In genomic region chr9:93587651-93588347, GRCh38 we compare ENCODE assay signal across 15 cellular contexts. TPM values are rescaled to one million over a fixed set of nuclear protein-coding genes. Genes with fewer than 3 reads are reported as not detected.
DNase-seq lines count a peak whose midpoint lies in the region; ATAC-seq and TF ChIP-seq lines count a peak whose summit lies in the region.
"Had no signal": no experiment of that assay in that cellular context is flagged by ENCODE, and none has a peak within 500 bp of the region (broad histone marks: within the 10 kb centered on the region; RNA-seq: fewer than 3 reads in every experiment).

No MANE protein-coding gene starts in this region.

- peaks cover 24% of the 10 kb centered on the region for H3K9me3 Mint-ChIP-seq in HFFc6
- H3K9me3 Mint-ChIP-seq in effector memory CD8-positive, alpha-beta T cell: no peaks in the 10 kb centered on the region
- H3K9me3 Mint-ChIP-seq: immature natural killer cell had no signal

- no peak overlapping the region for H3K9ac ChIP-seq in liver (ENCODE audit: low read depth in 1 of 2, low read length in 2 of 2)

- peaks cover 24% of the 10 kb centered on the region for H3K36me3 Mint-ChIP-seq in HFFc6 (ENCODE audit: low read depth)
- H3K36me3 Mint-ChIP-seq in effector memory CD8-positive, alpha-beta T cell (ENCODE audit: insufficient read depth): peaks cover 8% of the 10 kb centered on the region

- no peak overlapping the region for H3K4me3 Mint-ChIP-seq in HFFc6
- H3K4me3 Mint-ChIP-seq in effector memory CD8-positive, alpha-beta T cell: no peak overlapping the region
- H3K4me3 Mint-ChIP-seq: activated CD4-positive, alpha-beta T cell treated with anti-CD3 and anti-CD28 coated beads, Interleukin-2, amount 10 ng/mL, durations not matched to agents 24 days and 14 days; immature natural killer cell had no signal

- POLR2A ChIA-PET in AG04449 (lab: Yijun Ruan, JAX): no interaction called here

- DNase-seq in AG04449 (ENCODE audit: low read depth, low spot score) (no peak), HFFc6 (no peak), NCI-H226 (no peak), OCI-M1 (lab: John Stamatoyannopoulos, UW) (no peak), NCI-H526 (lab: John Stamatoyannopoulos, UW) (no peak), occipital lobe (lab: John Stamatoyannopoulos, UW) (no peak)
- no peak for DNase-seq in effector memory CD8-positive, alpha-beta T cell
- DNase-seq: activated CD4-positive, alpha-beta T cell treated with anti-CD3 and anti-CD28 coated beads, Interleukin-2, amount 10 ng/mL, durations not matched to agents 24 days and 14 days; C1 segment of cervical spinal cord; immature natural killer cell; stimulated activated CD4-positive, alpha-beta T cell treated with anti-CD3 and anti-CD28 coated beads, Interleukin-4, amount 100 ng/mL, for 1 hour had no signal

- H3K9me3 ChIP-seq in liver (ENCODE audit: control insufficient read depth in 4 of 4, low read length in 3 of 4): no peaks in the 10 kb centered on the region
- H3K9me3 ChIP-seq: neutrophil had no signal

- no peak overlapping the region for H3K27ac ChIP-seq in liver (ENCODE audit: low read depth in 1 of 2, low read length in 2 of 2)
- H3K27ac ChIP-seq: epithelial cell of prostate, neutrophil had no signal

- peaks cover 37% of the 10 kb centered on the region for H3K4me1 Mint-ChIP-seq in HFFc6 (ENCODE audit: low read depth)
- peaks cover 52 to 55% of the 10 kb centered on the region in 2 donors for H3K4me1 Mint-ChIP-seq in effector memory CD8-positive, alpha-beta T cell (ENCODE audit: low read depth in 2 of 2)

- TF ChIP-seq CTCF in AG04449 (IDR thresholded peaks at IDR 0.05; ENCODE audit: insufficient read depth, low read length, missing control alignments) (peak; percentile 15), HFFc6 (IDR thresholded peaks at IDR 0.05) (peak; percentile 55), liver (IDR thresholded peaks at IDR 0.05; ENCODE audit: low read depth, low read length, missing input control) (peak; percentile 6)

- no peak for ATAC-seq in effector memory CD8-positive, alpha-beta T cell (replicated peaks)

- no peaks in the 10 kb centered on the region for H3K36me3 ChIP-seq in liver (ENCODE audit: control insufficient read depth in 4 of 4, insufficient read depth in 3 of 4, low read depth in 1 of 4, low read length in 3 of 4)
- H3K36me3 ChIP-seq: HAP-1, neutrophil had no signal

- CTCF ChIA-PET in AG04449 (lab: Yijun Ruan, JAX): interaction anchor here (1.1 to 1.7 kb wide), 2 partner anchors 9 to 22 kb away, joined by 4 to 6 read pairs; no protein-coding TSS in a partner anchor

- no peak overlapping the region for H3K4me3 ChIP-seq in AG04449 (ENCODE audit: low read depth, low read length)
- H3K4me3 ChIP-seq in liver (ENCODE audit: low read depth in 1 of 3, low read length in 3 of 3): no peak overlapping the region
- H3K4me3 ChIP-seq: HAP-1 had no signal

- peak in 1 of 2 donors; percentile 36 for TF ChIP-seq RAD21 in liver (IDR thresholded peaks at IDR 0.05)

- 95% methylated on average over 11 of the region's 11 CpGs for WGBS in liver

- H3K27ac Mint-ChIP-seq in HFFc6: no peak overlapping the region
- peak overlapping the region; percentile 87 to 90 for H3K27ac Mint-ChIP-seq in effector memory CD8-positive, alpha-beta T cell
- H3K27ac Mint-ChIP-seq: activated CD4-positive, alpha-beta T cell treated with anti-CD3 and anti-CD28 coated beads, Interleukin-2, amount 10 ng/mL, durations not matched to agents 24 days and 14 days; immature natural killer cell had no signal

- H3K27me3 Mint-ChIP-seq in HFFc6 (ENCODE audit: insufficient read depth): no peaks in the 10 kb centered on the region; the same call in 1 of the 2 replicates
- H3K27me3 Mint-ChIP-seq in effector memory CD8-positive, alpha-beta T cell: no peaks in the 10 kb centered on the region
- H3K27me3 Mint-ChIP-seq: activated CD4-positive, alpha-beta T cell treated with anti-CD3 and anti-CD28 coated beads, Interleukin-2, amount 10 ng/mL, durations not matched to agents 24 days and 14 days had no signal

- H3K27me3 ChIP-seq in liver (ENCODE audit: control insufficient read depth in 4 of 4, insufficient read depth in 4 of 4, low read length in 3 of 4): no peaks in the 10 kb centered on the region
- H3K27me3 ChIP-seq: neutrophil had no signal

- H3K4me1 ChIP-seq in liver (ENCODE audit: control insufficient read depth in 4 of 4, insufficient read depth in 4 of 4, low read length in 3 of 4): peaks cover 0 to 3% (median under 1%) of the 10 kb centered on the region in 4 donors
- H3K4me1 ChIP-seq: HAP-1 had no signal

TF ChIP-seq in liver, 16 proteins besides CTCF, POLR2A, EP300 and RAD21:
- TF ChIP-seq HNF4A (conservative IDR thresholded peaks at IDR 0.05) (no peak), NR2F2 (IDR thresholded peaks at IDR 0.05) (no peak), TAF1 (conservative IDR thresholded peaks at IDR 0.05) (no peak), FOXA2 (IDR thresholded peaks at IDR 0.05) (no peak), EGR1 (IDR thresholded peaks at IDR 0.05; ENCODE audit: low read depth in 2 of 2) (no peak), ATF3 (IDR thresholded peaks at IDR 0.05) (no peak), JUND (IDR thresholded peaks at IDR 0.05) (no peak), SP1 (IDR thresholded peaks at IDR 0.05) (no peak), MAX (IDR thresholded peaks at IDR 0.05) (no peak), RXRA (IDR thresholded peaks at IDR 0.05) (no peak), GABPA (IDR thresholded peaks at IDR 0.05 in 1 of 2, conservative IDR thresholded peaks at IDR 0.05 in 1 of 2) (no peak), FOXA1 (IDR thresholded peaks at IDR 0.05) (no peak)
- TF ChIP-seq, protein P1, sequence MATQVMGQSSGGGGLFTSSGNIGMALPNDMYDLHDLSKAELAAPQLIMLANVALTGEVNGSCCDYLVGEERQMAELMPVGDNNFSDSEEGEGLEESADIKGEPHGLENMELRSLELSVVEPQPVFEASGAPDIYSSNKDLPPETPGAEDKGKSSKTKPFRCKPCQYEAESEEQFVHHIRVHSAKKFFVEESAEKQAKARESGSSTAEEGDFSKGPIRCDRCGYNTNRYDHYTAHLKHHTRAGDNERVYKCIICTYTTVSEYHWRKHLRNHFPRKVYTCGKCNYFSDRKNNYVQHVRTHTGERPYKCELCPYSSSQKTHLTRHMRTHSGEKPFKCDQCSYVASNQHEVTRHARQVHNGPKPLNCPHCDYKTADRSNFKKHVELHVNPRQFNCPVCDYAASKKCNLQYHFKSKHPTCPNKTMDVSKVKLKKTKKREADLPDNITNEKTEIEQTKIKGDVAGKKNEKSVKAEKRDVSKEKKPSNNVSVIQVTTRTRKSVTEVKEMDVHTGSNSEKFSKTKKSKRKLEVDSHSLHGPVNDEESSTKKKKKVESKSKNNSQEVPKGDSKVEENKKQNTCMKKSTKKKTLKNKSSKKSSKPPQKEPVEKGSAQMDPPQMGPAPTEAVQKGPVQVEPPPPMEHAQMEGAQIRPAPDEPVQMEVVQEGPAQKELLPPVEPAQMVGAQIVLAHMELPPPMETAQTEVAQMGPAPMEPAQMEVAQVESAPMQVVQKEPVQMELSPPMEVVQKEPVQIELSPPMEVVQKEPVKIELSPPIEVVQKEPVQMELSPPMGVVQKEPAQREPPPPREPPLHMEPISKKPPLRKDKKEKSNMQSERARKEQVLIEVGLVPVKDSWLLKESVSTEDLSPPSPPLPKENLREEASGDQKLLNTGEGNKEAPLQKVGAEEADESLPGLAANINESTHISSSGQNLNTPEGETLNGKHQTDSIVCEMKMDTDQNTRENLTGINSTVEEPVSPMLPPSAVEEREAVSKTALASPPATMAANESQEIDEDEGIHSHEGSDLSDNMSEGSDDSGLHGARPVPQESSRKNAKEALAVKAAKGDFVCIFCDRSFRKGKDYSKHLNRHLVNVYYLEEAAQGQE (IDR thresholded peaks at IDR 0.05): no peak

RNA-seq across cellular contexts. Expression of gene PHF2, which starts 11.4 kb away (rescaled TPM):
- total RNA-seq in HFFc6 (2021; fragmentation: NEBNext Ultra II Directional; extraction: Animal tissue kit (Norgen Biotek cat#: 25700)): 10 to 100 TPM; 15.4 to 17.5 (median 16.6) TPM
- total RNA-seq in liver (1 to 10 TPM; 8.1 to 8.6 TPM), occipital lobe (33.4 TPM)
- 1 to 10 TPM; 2.3 to 5.2 TPM for polyA plus RNA-seq in liver
